ENCODE assay signal across 1 cellular context in the genomic region with DNA sequence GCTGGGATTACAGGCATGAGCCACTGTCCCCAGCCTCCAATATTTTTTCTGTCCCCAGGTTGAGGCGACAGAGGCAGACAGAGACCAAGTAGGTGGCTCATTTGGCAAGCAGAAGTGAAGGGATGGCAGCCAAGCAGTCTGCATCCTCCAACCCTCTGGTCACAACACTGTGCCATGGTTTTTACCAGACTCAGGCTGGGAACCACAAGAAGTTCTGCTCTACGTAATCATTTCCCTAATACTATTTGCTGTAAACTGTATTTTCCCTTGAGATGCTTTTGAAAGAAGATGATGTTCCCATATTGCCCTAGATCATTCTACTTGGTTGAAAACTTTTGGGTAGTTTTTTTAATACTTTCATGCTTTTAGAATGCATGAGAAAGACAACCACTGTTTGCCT.
TF ChIP-seq lines count a peak whose summit lies in the region.

No MANE protein-coding gene starts in this region.

TF ChIP-seq in HepG2, 621 proteins besides CTCF, POLR2A, EP300 and RAD21:
- TF ChIP-seq NFIB (CRISPR knock-in tag; IDR thresholded peaks at IDR 0.05; ENCODE audit: borderline replicate concordance) (no peak), RBAK (CRISPR knock-in tag; IDR thresholded peaks at IDR 0.05) (no peak), ZNF678 (CRISPR knock-in tag; IDR thresholded peaks at IDR 0.05) (no peak), KAT8 (CRISPR knock-in tag; IDR thresholded peaks at IDR 0.05) (no peak), RARG (CRISPR knock-in tag; IDR thresholded peaks at IDR 0.05; ENCODE audit: low read depth) (no peak), EZH2 (conservative IDR thresholded peaks at IDR 0.05; ENCODE audit: low read depth, low read length) (no peak)
- TF ChIP-seq, protein P1, sequence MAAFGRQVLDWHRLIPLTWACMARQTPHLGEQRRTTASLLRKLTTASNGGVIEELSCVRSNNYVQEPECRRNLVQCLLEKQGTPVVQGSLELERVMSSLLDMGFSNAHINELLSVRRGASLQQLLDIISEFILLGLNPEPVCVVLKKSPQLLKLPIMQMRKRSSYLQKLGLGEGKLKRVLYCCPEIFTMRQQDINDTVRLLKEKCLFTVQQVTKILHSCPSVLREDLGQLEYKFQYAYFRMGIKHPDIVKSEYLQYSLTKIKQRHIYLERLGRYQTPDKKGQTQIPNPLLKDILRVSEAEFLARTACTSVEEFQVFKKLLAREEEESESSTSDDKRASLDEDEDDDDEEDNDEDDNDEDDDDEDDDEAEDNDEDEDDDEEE (CRISPR knock-in tag; IDR thresholded peaks at IDR 0.05), result no peak
- TF ChIP-seq, protein P2, sequence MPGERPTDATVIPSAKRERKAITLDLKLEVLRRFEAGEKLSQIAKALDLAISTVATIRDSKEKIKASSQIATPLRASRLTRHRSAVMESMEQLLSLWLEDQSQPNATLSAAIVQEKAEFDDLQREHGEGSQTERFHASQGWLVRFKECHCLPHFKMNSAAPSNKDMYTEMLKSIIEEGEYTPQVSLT (CRISPR knock-in tag; IDR thresholded peaks at IDR 0.05; ENCODE audit: borderline replicate concordance, low read depth), result no peak
- TF ChIP-seq, protein P3, sequence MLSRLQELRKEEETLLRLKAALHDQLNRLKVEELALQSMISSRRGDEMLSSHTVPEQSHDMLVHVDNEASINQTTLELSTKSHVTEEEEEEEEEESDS (CRISPR knock-in tag; IDR thresholded peaks at IDR 0.05; ENCODE audit: borderline replicate concordance), result no peak
